15 cellular contexts compared by ENCODE assay signal in genomic region chr4:148216321-148216720, GRCh38.
DNase-seq lines count a peak whose midpoint lies in the region; ATAC-seq, FAIRE-seq and TF ChIP-seq lines count a peak whose summit lies in the region.
"Had no signal": no experiment of that assay in that cellular context is flagged by ENCODE, and none has a peak within 500 bp of the region (broad histone marks: within the 10 kb centered on the region; RNA-seq: fewer than 3 reads in every experiment).

No MANE protein-coding gene starts in this region.

- no peaks in the 10 kb centered on the region for H3K36me3 ChIP-seq in colonic mucosa
- H3K36me3 ChIP-seq: uterus had no signal

- H3K27me3 ChIP-seq in colonic mucosa, result no peaks in the 10 kb centered on the region
- H3K27me3 ChIP-seq: spleen, uterus had no signal

- no peak overlapping the region for H3K9ac ChIP-seq in colonic mucosa (ENCODE audit: low read depth in 2 of 2, low read length in 2 of 2)

- peak overlapping the region; percentile 20 for H3K27ac ChIP-seq in colonic mucosa
- H3K27ac ChIP-seq: uterus had no signal

- no peaks in the 10 kb centered on the region for H3K27me3 Mint-ChIP-seq in activated T-cell treated with anti-CD3 and anti-CD28 coated beads, Interleukin-2, amount 50 U/mL, for 4 hours (ENCODE audit: low read depth)
- no peaks in the 10 kb centered on the region for H3K27me3 Mint-ChIP-seq in stimulated activated memory B cell treated with anti-CD40 and anti-IgM and Interleukin-4, amounts not matched to agents 10 μg/mL and 1 μg/mL and 100 μg/mL, for 72 hours

- DNase-seq in activated T-cell treated with anti-CD3 and anti-CD28 coated beads, Interleukin-2, amount 50 U/mL, for 4 hours, result no peak
- DNase-seq in activated T-cell treated with anti-CD3 and anti-CD28 coated beads, Interleukin-2, amount 50 U/mL, for 48 hours, result no peak
- DNase-seq in colonic mucosa (no peak), RCC 7860 (ENCODE audit: low spot score) (no peak), mesenteric fat pad (ENCODE audit: low spot score) (no peak)
- DNase-seq: activated CD4-positive, alpha-beta T cell treated with anti-CD3 and anti-CD28 coated beads for 1 hour; foreskin fibroblast; NCI-H2029 treated with DMSO at 0.1 percent for 48 hours; spleen; uterus had no signal

- H3K4me1 ChIP-seq in colonic mucosa, result peaks cover 14% of the 10 kb centered on the region
- H3K4me1 ChIP-seq: uterus had no signal

- intact Hi-C loops in colonic mucosa (cut with DNase I), result no loop called here

- H3K4me1 Mint-ChIP-seq in activated T-cell treated with anti-CD3 and anti-CD28 coated beads, Interleukin-2, amount 50 U/mL, for 4 hours (ENCODE audit: low read depth), result peaks cover 38% of the 10 kb centered on the region
- peaks cover 15% of the 10 kb centered on the region for H3K4me1 Mint-ChIP-seq in stimulated activated memory B cell treated with anti-CD40 and anti-IgM and Interleukin-4, amounts not matched to agents 10 μg/mL and 1 μg/mL and 100 μg/mL, for 72 hours

- peak overlapping the region; percentile 42 for H3K27ac Mint-ChIP-seq in stimulated activated memory B cell treated with anti-CD40 and anti-IgM and Interleukin-4, amounts not matched to agents 10 μg/mL and 1 μg/mL and 100 μg/mL, for 72 hours

- H3K4me3 Mint-ChIP-seq in activated T-cell treated with anti-CD3 and anti-CD28 coated beads, Interleukin-2, amount 50 U/mL, for 4 hours, result peak overlapping the region; percentile 59
- no peak overlapping the region for H3K4me3 Mint-ChIP-seq in stimulated activated memory B cell treated with anti-CD40 and anti-IgM and Interleukin-4, amounts not matched to agents 10 μg/mL and 1 μg/mL and 100 μg/mL, for 72 hours

- no peaks in the 10 kb centered on the region for H3K9me3 Mint-ChIP-seq in activated T-cell treated with anti-CD3 and anti-CD28 coated beads, Interleukin-2, amount 50 U/mL, for 4 hours
- H3K9me3 Mint-ChIP-seq in stimulated activated memory B cell treated with anti-CD40 and anti-IgM and Interleukin-4, amounts not matched to agents 10 μg/mL and 1 μg/mL and 100 μg/mL, for 72 hours, result no peaks in the 10 kb centered on the region

- no peak for ATAC-seq in activated T-cell treated with anti-CD3 and anti-CD28 coated beads, Interleukin-2, amount 50 U/mL, for 4 hours
- peak; percentile 2 for ATAC-seq in HG03432 (IDR thresholded peaks at IDR 0.05; ENCODE audit: unreplicated experiment)
- ATAC-seq in stimulated activated memory B cell treated with anti-CD40 and anti-IgM and Interleukin-4, amounts not matched to agents 10 μg/mL and 1 μg/mL and 100 μg/mL, for 72 hours, result no peak
- ATAC-seq in GM19023 (IDR thresholded peaks at IDR 0.05; ENCODE audit: unreplicated experiment), result no peak
- ATAC-seq: K562, SK-N-SH treated with all-trans-retinoic acid at 6 μM for 48 hours had no signal

- no peaks in the 10 kb centered on the region for H3K36me3 Mint-ChIP-seq in activated T-cell treated with anti-CD3 and anti-CD28 coated beads, Interleukin-2, amount 50 U/mL, for 4 hours (ENCODE audit: insufficient read depth)
- no peaks in the 10 kb centered on the region for H3K36me3 Mint-ChIP-seq in stimulated activated memory B cell treated with anti-CD40 and anti-IgM and Interleukin-4, amounts not matched to agents 10 μg/mL and 1 μg/mL and 100 μg/mL, for 72 hours

- no peak for FAIRE-seq in RCC 7860 (lab: Jason Lieb, UNC)
- FAIRE-seq: K562 had no signal

- no peak overlapping the region for H3K4me3 ChIP-seq in colonic mucosa
- H3K4me3 ChIP-seq: K562, uterus had no signal

- H3K9me3 ChIP-seq in colonic mucosa, result no peaks in the 10 kb centered on the region
- H3K9me3 ChIP-seq: spleen, uterus had no signal

- no peak for TF ChIP-seq CTCF in colonic mucosa (IDR thresholded peaks at IDR 0.05)
